In genomic region chr7:7119668-7120208, GRCh38 we compare ENCODE assay signal across 14 cellular contexts.
"Had no signal": no experiment of that assay in that cellular context is flagged by ENCODE, and none has a peak within 500 bp of the region (broad histone marks: within the 10 kb centered on the region; RNA-seq: fewer than 3 reads in every experiment).

No MANE protein-coding gene starts in this region.

- H3K4me3 Mint-ChIP-seq: activated naive CD4-positive, alpha-beta T cell treated with anti-CD3 and anti-CD28 coated beads for 36 hours; naive B cell; stimulated activated naive CD8-positive, alpha-beta T cell treated with anti-CD3 and anti-CD28 coated beads, Interleukin-15, amount 100 ng/mL, for 72 hours had no signal

- H3K9me3 ChIP-seq: esophagus squamous epithelium, thoracic aorta had no signal

- DNase-seq: activated CD4-positive, alpha-beta T cell treated with anti-CD3 and anti-CD28 coated beads for 4 hours; activated naive CD4-positive, alpha-beta T cell treated with anti-CD3 and anti-CD28 coated beads for 36 hours; esophagus squamous epithelium; foreskin fibroblast; glutamatergic neuron; midbrain; naive B cell; stimulated activated CD4-positive, alpha-beta T cell treated with anti-CD3 and anti-CD28 coated beads, Interleukin-15, amount 100 ng/mL, for 24 hours; stimulated activated CD4-positive, alpha-beta T cell treated with anti-CD3 and anti-CD28 coated beads, Interleukin-4, amount 100 ng/mL, for 4 hours; stimulated activated naive CD8-positive, alpha-beta T cell treated with anti-CD3 and anti-CD28 coated beads, Interleukin-15, amount 100 ng/mL, for 72 hours had no signal

- H3K4me3 ChIP-seq: cardiac muscle cell, esophagus squamous epithelium, lung, thoracic aorta had no signal

- H3K9me3 Mint-ChIP-seq: activated naive CD4-positive, alpha-beta T cell treated with anti-CD3 and anti-CD28 coated beads for 36 hours; naive B cell; stimulated activated naive CD8-positive, alpha-beta T cell treated with anti-CD3 and anti-CD28 coated beads, Interleukin-15, amount 100 ng/mL, for 72 hours had no signal

- H3K9ac ChIP-seq: parathyroid adenoma had no signal

- H3K27ac Mint-ChIP-seq: activated naive CD4-positive, alpha-beta T cell treated with anti-CD3 and anti-CD28 coated beads for 36 hours; naive B cell had no signal

- H2AFZ ChIP-seq: parathyroid adenoma had no signal

- ATAC-seq: stimulated activated naive CD8-positive, alpha-beta T cell treated with anti-CD3 and anti-CD28 coated beads, Interleukin-15, amount 100 ng/mL, for 72 hours had no signal

- H3K27ac ChIP-seq: cardiac muscle cell, esophagus squamous epithelium, parathyroid adenoma, thoracic aorta had no signal

- H3K4me1 Mint-ChIP-seq: stimulated activated naive CD8-positive, alpha-beta T cell treated with anti-CD3 and anti-CD28 coated beads, Interleukin-15, amount 100 ng/mL, for 72 hours had no signal

- H3K27me3 Mint-ChIP-seq: naive B cell; stimulated activated naive CD8-positive, alpha-beta T cell treated with anti-CD3 and anti-CD28 coated beads, Interleukin-15, amount 100 ng/mL, for 72 hours had no signal

- H3K36me3 ChIP-seq: cardiac muscle cell, esophagus squamous epithelium, thoracic aorta had no signal

- H3K79me2 ChIP-seq: parathyroid adenoma had no signal

- H3K36me3 Mint-ChIP-seq: naive B cell had no signal

- H3K27me3 ChIP-seq: cardiac muscle cell, esophagus squamous epithelium had no signal
